Comparison of ENCODE assay signal across 9 cellular contexts in the genomic region with DNA sequence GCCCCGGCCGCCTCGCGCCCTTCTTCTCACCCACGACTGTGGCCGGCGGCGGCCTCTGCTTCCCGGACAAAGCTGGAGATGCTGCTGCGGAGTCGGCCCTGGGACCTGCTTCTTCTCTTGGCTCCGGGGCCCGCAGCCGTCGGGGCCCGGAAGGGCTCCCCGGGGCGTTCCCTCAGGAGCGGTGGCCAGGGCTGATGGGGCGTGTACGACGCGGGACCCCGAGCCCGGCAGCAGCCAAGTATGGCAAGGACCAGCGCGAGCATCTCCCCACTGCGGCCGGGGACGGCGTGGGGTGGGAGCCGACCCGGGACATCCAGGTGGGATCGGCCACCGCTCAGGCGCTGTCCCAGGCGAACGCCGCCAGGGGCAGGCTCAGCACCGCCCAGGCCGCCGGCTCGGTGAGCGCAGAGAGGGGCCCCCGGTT. TPM values are rescaled to one million over a fixed set of nuclear protein-coding genes. Genes with fewer than 3 reads are reported as not detected.
DNase-seq lines count a peak whose midpoint lies in the region; ATAC-seq and TF ChIP-seq lines count a peak whose summit lies in the region.
"Had no signal": no experiment of that assay in that cellular context is flagged by ENCODE, and none has a peak within 500 bp of the region (broad histone marks: within the 10 kb centered on the region; RNA-seq: fewer than 3 reads in every experiment).

No MANE protein-coding gene starts in this region.

- H3K18ac ChIP-seq in mesendoderm (ENCODE audit: low read length) = no peak overlapping the region

- no peak overlapping the region for H3K4me3 ChIP-seq in PC-3 (ENCODE audit: low read length)
- no peak overlapping the region for H3K4me3 ChIP-seq in mesendoderm (ENCODE audit: low read length)
- peak overlapping the region; percentile 83 for H3K4me3 ChIP-seq in thoracic aorta

- H2AFZ ChIP-seq in PC-3 (ENCODE audit: low read length) = peak overlapping the region; percentile 76; the same call in 1 of the 2 replicates

- no peak overlapping the region for H2BK5ac ChIP-seq in mesendoderm (ENCODE audit: low read length)

- H3K4me3 Mint-ChIP-seq in activated CD4-positive, alpha-beta T cell treated with anti-CD3 and anti-CD28 coated beads, Interleukin-2, amount 10 ng/mL, durations not matched to agents 24 days and 14 days = no peak overlapping the region

- no peaks in the 10 kb centered on the region for H3K9me2 ChIP-seq in PC-3 (replicated peaks; ENCODE audit: low read length)

- no peaks in the 10 kb centered on the region for H3K36me3 ChIP-seq in PC-3 (ENCODE audit: low read depth, low read length)
- no peaks in the 10 kb centered on the region for H3K36me3 ChIP-seq in mesendoderm (ENCODE audit: control insufficient read depth, insufficient read depth, low read length)
- H3K36me3 ChIP-seq in thoracic aorta = no peaks in the 10 kb centered on the region

- no TSS peak for BruUV-seq in PC-3 (replicated peaks; lab: Mats Ljungman, UMichigan)

- H2BK15ac ChIP-seq in mesendoderm (replicated peaks; ENCODE audit: low read depth) = no peak overlapping the region

- no peak overlapping the region for H3K23ac ChIP-seq in mesendoderm (ENCODE audit: low read length)

- H3K4me1 Mint-ChIP-seq in activated CD4-positive, alpha-beta T cell treated with anti-CD3 and anti-CD28 coated beads, Interleukin-2, amount 10 ng/mL, durations not matched to agents 24 days and 14 days = peaks cover 2% of the 10 kb centered on the region

- no peak overlapping the region for H3K56ac ChIP-seq in mesendoderm (ENCODE audit: low read length)

- H3K4ac ChIP-seq in mesendoderm (ENCODE audit: low read depth, low read length) = no peak overlapping the region

- ATAC-seq in PC-3 (no peak), thoracic aorta (ENCODE audit: insufficient number of reproducible peaks, low FRiP score, low read depth) (no peak), HG03520 (IDR thresholded peaks at IDR 0.05; ENCODE audit: unreplicated experiment) (no peak)

- TF ChIP-seq CTCF in PC-3 (conservative IDR thresholded peaks at IDR 0.05; ENCODE audit: low read depth, low read length) (no peak), thoracic aorta (IDR thresholded peaks at IDR 0.05) (peak; percentile 35)

- no CpG with 5 or more reads among the region's 45 CpGs for WGBS in mesendoderm (ENCODE audit: extremely low coverage, insufficient coverage, low lambda C conversion rate)

- CTCF ChIA-PET in PC-3 (lab: Charles Lee) = no interaction called here

- no peak overlapping the region for H3K27ac Mint-ChIP-seq in activated CD4-positive, alpha-beta T cell treated with anti-CD3 and anti-CD28 coated beads, Interleukin-2, amount 10 ng/mL, durations not matched to agents 24 days and 14 days
- H3K27ac Mint-ChIP-seq: activated naive CD4-positive, alpha-beta T cell treated with anti-CD3 and anti-CD28 coated beads, Interleukin-2, amount 50 U/mL, for 72 hours had no signal

- H3K79me1 ChIP-seq in mesendoderm (ENCODE audit: low read length) = no peaks in the 10 kb centered on the region

- H2AK5ac ChIP-seq in mesendoderm (ENCODE audit: low read length) = no peak overlapping the region

- intact Hi-C loops in PC-3 (cut with micrococcal nuclease) = loop anchor here (10.0 kb wide), 1 partner anchor 200 kb away; no protein-coding TSS in a partner anchor
- intact Hi-C loops in activated CD4-positive, alpha-beta T cell treated with anti-CD3 and anti-CD28 coated beads, Interleukin-2, amount 10 ng/mL, durations not matched to agents 24 days and 14 days (cut with micrococcal nuclease) = no loop called here

- H3K9ac ChIP-seq in PC-3 (ENCODE audit: low read length) (no peak overlapping the region), mesendoderm (ENCODE audit: low read length) (no peak overlapping the region)

- H4K5ac ChIP-seq in mesendoderm (ENCODE audit: low read length) = no peak overlapping the region

- no peaks in the 10 kb centered on the region for H4K20me1 ChIP-seq in PC-3 (ENCODE audit: low read length)

- H3K27ac ChIP-seq in PC-3 (ENCODE audit: low read length) (no peak overlapping the region), mesendoderm (ENCODE audit: low read depth, low read length) (no peak overlapping the region), thoracic aorta (peak overlapping the region in 1 of 2 donors; percentile 19)

- H3K27me3 ChIP-seq in PC-3 (ENCODE audit: low read length) = peaks cover 45% of the 10 kb centered on the region
- H3K27me3 ChIP-seq in mesendoderm (ENCODE audit: insufficient read depth, low read length, poor library complexity) = peaks cover 22% of the 10 kb centered on the region
- no peaks in the 10 kb centered on the region for H3K27me3 ChIP-seq in thoracic aorta (replicated peaks; ENCODE audit: insufficient read depth)

- peaks cover 12% of the 10 kb centered on the region for H3K4me1 ChIP-seq in PC-3 (ENCODE audit: insufficient read depth, low read length)
- H3K4me1 ChIP-seq in mesendoderm (ENCODE audit: control insufficient read depth, low read depth, low read length) = no peaks in the 10 kb centered on the region
- H3K4me1 ChIP-seq in thoracic aorta (ENCODE audit: control insufficient read depth in 1 of 2, low read depth in 2 of 2) = peaks cover 6 to 27% of the 10 kb centered on the region in 2 donors

- H3K9me3 ChIP-seq in PC-3 (ENCODE audit: low read length) (no peaks in the 10 kb centered on the region), thoracic aorta (no peaks in the 10 kb centered on the region)

- H3K4me2 ChIP-seq in PC-3 (ENCODE audit: low read length) (peak overlapping the region; percentile 82), mesendoderm (ENCODE audit: low read length) (no peak overlapping the region)

- no peaks in the 10 kb centered on the region for H3K36me3 Mint-ChIP-seq in activated CD4-positive, alpha-beta T cell treated with anti-CD3 and anti-CD28 coated beads, Interleukin-2, amount 10 ng/mL, durations not matched to agents 24 days and 14 days (ENCODE audit: low read depth)
- H3K36me3 Mint-ChIP-seq: activated naive CD4-positive, alpha-beta T cell treated with anti-CD3 and anti-CD28 coated beads, Interleukin-2, amount 50 U/mL, for 72 hours had no signal

- no peak overlapping the region for H4K8ac ChIP-seq in mesendoderm (ENCODE audit: low read depth, low read length)

- peaks cover 67% of the 10 kb centered on the region for H3K27me3 Mint-ChIP-seq in activated CD4-positive, alpha-beta T cell treated with anti-CD3 and anti-CD28 coated beads, Interleukin-2, amount 10 ng/mL, durations not matched to agents 24 days and 14 days

- H3K9me3 Mint-ChIP-seq in activated CD4-positive, alpha-beta T cell treated with anti-CD3 and anti-CD28 coated beads, Interleukin-2, amount 10 ng/mL, durations not matched to agents 24 days and 14 days = peaks cover 5% of the 10 kb centered on the region

- POLR2A ChIA-PET in PC-3 (lab: Charles Lee; ENCODE audit: unreplicated experiment) = no interaction called here

- H2BK120ac ChIP-seq in mesendoderm (ENCODE audit: low read depth, low read length) = no peak overlapping the region

- no peaks in the 10 kb centered on the region for H3F3A ChIP-seq in PC-3 (ENCODE audit: low read length, unreplicated experiment)

- H3K79me2 ChIP-seq in PC-3 (ENCODE audit: low read length) (no peaks in the 10 kb centered on the region), mesendoderm (ENCODE audit: control insufficient read depth, insufficient read depth, low read length) (no peaks in the 10 kb centered on the region)

- DNase-seq in PC-3 = no peak
- peak; percentile 54 for DNase-seq in ecto neural progenitor cell (ENCODE audit: low spot score)
- peak; percentile 31 for DNase-seq in mesendoderm
- no peak for DNase-seq in thoracic aorta (ENCODE audit: low spot score)
- DNase-seq in activated CD4-positive, alpha-beta T cell treated with anti-CD3 and anti-CD28 coated beads, Interleukin-2, amount 10 ng/mL, durations not matched to agents 24 days and 14 days = no peak
- DNase-seq in NCI-H748 treated with DMSO at 0.1 percent for 48 hours (lab: John Stamatoyannopoulos, UW) = no peak
- DNase-seq: RPMI8226 had no signal

RNA-seq across cellular contexts. Expression of gene BMS1, which starts 27.6 kb away (rescaled TPM):
- 36.6 and 41.9 TPM in 2 replicates for total RNA-seq in PC-3 (2014; rRNA removed)
- 32.4 TPM for polyA plus RNA-seq in mesendoderm (2013, experiment 1 of 2)
- 32.6 TPM for polyA plus RNA-seq in mesendoderm (2013, experiment 2 of 2)
- 10 to 100 TPM in 1 of 2 donors, 1 to 10 TPM in 1; 8.8 to 18.7 TPM for total RNA-seq in thoracic aorta
- 38.4 and 39.3 TPM in 2 replicates for total RNA-seq in activated CD4-positive, alpha-beta T cell treated with anti-CD3 and anti-CD28 coated beads, Interleukin-2, amount 10 ng/mL, durations not matched to agents 24 days and 14 days

Comparison
In these comparisons a context has a peak if more than half of its experiments do, and no peak if none do; other contexts are left out.
1. DNase-seq: peak in ecto neural progenitor cell (single experiment) and mesendoderm (single experiment); none in PC-3 (single experiment), thoracic aorta (single experiment), activated CD4-positive, alpha-beta T cell treated with anti-CD3 and anti-CD28 coated beads, Interleukin-2, amount 10 ng/mL, durations not matched to agents 24 days and 14 days (single experiment) and NCI-H748 treated with DMSO at 0.1 percent for 48 hours (single experiment).